ENCODE assay signal across 8 cellular contexts in genomic region chr18:3703732-3704176, GRCh38.
DNase-seq lines count a peak whose midpoint lies in the region; ATAC-seq, FAIRE-seq and TF ChIP-seq lines count a peak whose summit lies in the region.

No MANE protein-coding gene starts in this region.

- in situ Hi-C loops in GM13976 (cut with MboI; ENCODE audit: low sequenced_read_pairs, unreplicated experiment) = no loop called here

- peak overlapping the region; percentile 38 for H2AFZ ChIP-seq in keratinocyte (ENCODE audit: control insufficient read depth, low read length)

- no peak overlapping the region for H3K27ac Mint-ChIP-seq in MCF 10A (ENCODE audit: low read depth, unreplicated experiment)
- H3K27ac Mint-ChIP-seq in T-helper 17 cell = no peak overlapping the region

- intact Hi-C loops in MCF 10A (cut with micrococcal nuclease) = loop anchor here (1.0 kb wide), 3 partner anchors 68 to 295 kb away; no protein-coding TSS in a partner anchor

- H3K9ac ChIP-seq in keratinocyte (ENCODE audit: control insufficient read depth, extremely low read depth, insufficient read depth, low read length) = no peak overlapping the region

- BruUV-seq in MCF 10A (replicated peaks; lab: Mats Ljungman, UMichigan) = no TSS peak

- dilution Hi-C loops in keratinocyte (cut with MboI; ENCODE audit: extremely low pct_ligation_motif_present, low sequenced_read_pairs) = no loop called here

- H3K27me3 Mint-ChIP-seq in MCF 10A (ENCODE audit: insufficient read depth, unreplicated experiment) = no peaks in the 10 kb centered on the region
- peaks cover 67% of the 10 kb centered on the region for H3K27me3 Mint-ChIP-seq in T-helper 17 cell

- H3K27me3 ChIP-seq in keratinocyte (ENCODE audit: control insufficient read depth, extremely low read depth, insufficient read depth, low read length) = no peaks in the 10 kb centered on the region

- H3K4me3 ChIP-seq in keratinocyte (ENCODE audit: control insufficient read depth in 2 of 3, extremely low read depth in 1 of 3, insufficient read depth in 2 of 3, low read depth in 1 of 3, low read length in 3 of 3) = no peak overlapping the region

- H3K9me3 ChIP-seq in keratinocyte (ENCODE audit: control insufficient read depth, low read depth, low read length) (no peaks in the 10 kb centered on the region), T-helper 17 cell (ENCODE audit: control insufficient read depth, low read length, poor library complexity, severe bottlenecking) (no peaks in the 10 kb centered on the region)

- no peaks in the 10 kb centered on the region for H3K9me1 ChIP-seq in keratinocyte (ENCODE audit: control insufficient read depth, extremely low read depth, insufficient read depth, low read length)

- H4K20me1 ChIP-seq in keratinocyte (ENCODE audit: control insufficient read depth, extremely low read depth, insufficient read depth, low read length) = no peaks in the 10 kb centered on the region

- FAIRE-seq in keratinocyte (lab: Jason Lieb, UNC) = peak; percentile 32

- no peaks in the 10 kb centered on the region for H3K4me1 ChIP-seq in keratinocyte (ENCODE audit: control insufficient read depth, extremely low read depth, insufficient read depth, low read length)

- no peak overlapping the region for H3K4me3 Mint-ChIP-seq in MCF 10A (ENCODE audit: unreplicated experiment)
- no peak overlapping the region for H3K4me3 Mint-ChIP-seq in T-helper 17 cell

- TF ChIP-seq CTCF in GM13976 (IDR thresholded peaks at IDR 0.05; ENCODE audit: borderline replicate concordance, control extremely low read depth, extremely low read depth, insufficient read depth, missing control alignments) = peak; percentile 53
- peak; percentile 61 for TF ChIP-seq CTCF in MCF 10A (IDR thresholded peaks at IDR 0.05; ENCODE audit: unreplicated experiment)
- peak; percentile 68 to 74 (median 69) for TF ChIP-seq CTCF in keratinocyte (optimal IDR thresholded peaks at IDR 0.05 in 1 of 3, IDR thresholded peaks at IDR 0.05 in 1 of 3, conservative IDR thresholded peaks at IDR 0.05 in 1 of 3; ENCODE audit: extremely low read depth in 1 of 3, insufficient read depth in 2 of 3, low read length in 3 of 3)

- no peaks in the 10 kb centered on the region for H3K79me2 ChIP-seq in keratinocyte (ENCODE audit: control insufficient read depth, insufficient read depth, low read length)

- H3K4me2 ChIP-seq in keratinocyte (ENCODE audit: control insufficient read depth, extremely low read depth, insufficient read depth, low read depth, low read length) = no peak overlapping the region

- no peaks in the 10 kb centered on the region for H3K36me3 ChIP-seq in keratinocyte (ENCODE audit: control insufficient read depth in 2 of 2, extremely low read depth in 1 of 2, insufficient read depth in 2 of 2, low read length in 2 of 2)

- no peak for ATAC-seq in T-helper 17 cell

- DNase-seq in Ammon's horn (ENCODE audit: low spot score) (peak; percentile 81), GM13976 (ENCODE audit: low spot score) (peak; percentile 39), NOMO-1 (lab: John Stamatoyannopoulos, UW; ENCODE audit: unreplicated experiment in 2 of 2) (peak; percentile 50 to 59), MCF 10A (ENCODE audit: unreplicated experiment) (peak; percentile 66), keratinocyte (ENCODE audit: low read depth, low spot score) (no peak), T-helper 17 cell (no peak), T-helper 9 cell (no peak)
- peak; percentile 13 for DNase-seq in stimulated activated CD4-positive, alpha-beta T cell treated with anti-CD3 and anti-CD28 coated beads, Interleukin-4, amount 100 ng/mL, for 1 hour

- H3K36me3 Mint-ChIP-seq in MCF 10A (ENCODE audit: insufficient read depth, unreplicated experiment) (no peaks in the 10 kb centered on the region), T-helper 17 cell (ENCODE audit: low read depth) (peaks cover 8% of the 10 kb centered on the region)

- CTCF ChIA-PET in MCF 10A (lab: Yijun Ruan, JAX) = interaction anchor here (0.5 to 9.1 kb wide), 24 partner anchors 9 to 610 kb away, joined by 3 to 99 read pairs (median 3); no protein-coding TSS in a partner anchor

- H3K27ac ChIP-seq in keratinocyte (ENCODE audit: control insufficient read depth, insufficient read depth, low read length) = no peak overlapping the region

- H3K9me3 Mint-ChIP-seq in MCF 10A (ENCODE audit: unreplicated experiment) = peaks cover 3% of the 10 kb centered on the region

- H3K4me1 Mint-ChIP-seq in MCF 10A (ENCODE audit: insufficient read depth, unreplicated experiment) = peaks cover 9% of the 10 kb centered on the region
- H3K4me1 Mint-ChIP-seq in T-helper 17 cell = peaks cover 6% of the 10 kb centered on the region

- POLR2A ChIA-PET in MCF 10A (lab: Yijun Ruan, JAX) = interaction anchor here (0.6 kb wide), 1 partner anchor 108 kb away, joined by 4 read pairs; no protein-coding TSS in a partner anchor

Comparison
In these comparisons a context has a peak if more than half of its experiments do, and no peak if none do; other contexts are left out.
1. DNase-seq: peak in Ammon's horn (single experiment), GM13976 (single experiment), NOMO-1 (2 of 2), MCF 10A (single experiment) and stimulated activated CD4-positive, alpha-beta T cell treated with anti-CD3 and anti-CD28 coated beads, Interleukin-4, amount 100 ng/mL, for 1 hour (single experiment); none in keratinocyte (single experiment), T-helper 17 cell (0 of 3) and T-helper 9 cell (single experiment).
2. Peak in every context shown above with its lines, with median percentiles within 50 percentile points of each other: CTCF ChIP-seq.